ENCODE assay signal across 33 cellular contexts in the genomic region with DNA sequence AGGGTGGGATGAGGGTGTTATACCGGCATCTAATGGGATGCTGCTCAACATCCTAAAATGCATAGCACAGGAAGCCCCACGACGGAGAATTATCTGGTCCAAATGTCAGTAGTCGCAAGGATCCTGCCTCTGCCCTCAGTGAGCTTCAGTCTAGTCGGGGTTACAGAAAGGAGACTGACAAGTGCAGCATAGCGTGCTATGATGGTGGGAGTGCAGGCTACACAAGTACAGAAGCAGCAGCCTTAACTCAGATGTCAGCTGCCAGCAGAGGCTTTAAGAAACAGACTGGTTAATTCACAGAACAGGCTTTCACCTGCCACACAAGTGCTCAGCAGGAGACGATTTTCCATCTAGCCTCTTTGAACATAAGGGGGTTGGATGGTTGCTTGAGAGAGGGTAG. TPM values are rescaled to one million over a fixed set of nuclear protein-coding genes. Genes with fewer than 3 reads are reported as not detected.
"Had no signal": no experiment of that assay in that cellular context is flagged by ENCODE, and none has a peak within 500 bp of the region (broad histone marks: within the 10 kb centered on the region; RNA-seq: fewer than 3 reads in every experiment).

No MANE protein-coding gene starts in this region.

- H3K4me3 Mint-ChIP-seq: activated CD8-positive, alpha-beta T cell treated with anti-CD3 and anti-CD28 coated beads for 36 hours; activated T-cell treated with anti-CD3 and anti-CD28 coated beads, Interleukin-2, amount 50 U/mL, for 72 hours; activated T-helper 17 cell treated with anti-CD3 and anti-CD28 coated beads, Interleukin-2, amount 50 U/mL, for 72 hours had no signal

- H3K9me3 ChIP-seq: adrenal gland, body of pancreas had no signal

- H3K4me1 Mint-ChIP-seq: activated T-helper 17 cell treated with anti-CD3 and anti-CD28 coated beads, Interleukin-2, amount 50 U/mL, for 72 hours had no signal

- H3K4me1 ChIP-seq: adrenal gland had no signal

- DNase-seq: activated CD4-positive, alpha-beta T cell treated with anti-CD3 and anti-CD28 coated beads for 1 hour; activated CD4-positive, alpha-beta T cell treated with anti-CD3 and anti-CD28 coated beads for 48 hours; activated CD4-positive, CD25-positive, alpha-beta regulatory T cell; activated CD8-positive, alpha-beta T cell treated with anti-CD3 and anti-CD28 coated beads for 36 hours; activated effector memory CD4-positive, alpha-beta T cell treated with anti-CD3 and anti-CD28 coated beads, Interleukin-2, amount 50 U/mL, for 16 hours; activated naive CD4-positive, alpha-beta T cell; activated T-cell treated with anti-CD3 and anti-CD28 coated beads, Interleukin-2, amount 50 U/mL, for 1 hour; activated T-cell treated with anti-CD3 and anti-CD28 coated beads, Interleukin-2, amount 50 U/mL, for 72 hours; adrenal gland; body of pancreas; cerebellar nuclear complex; NCI-H1092 treated with DMSO at 0.1 percent for 48 hours; NCI-H1417; NCI-H146; NCI-H187; NCI-H2081; NCI-H2171; NCI-H510A; NCI-H526; NCI-H748 treated with DMSO at 0.1 percent for 48 hours; NK-92 treated with Interleukin-12 subunit alpha and Interleukin-12 subunit beta, amount 100 ng/mL, for 24 hours; PC-3; Right ventricle myocardium superior; SW 1271; T-helper 1 cell; T-helper 2 cell; T-helper 9 cell had no signal

- H3K9me3 Mint-ChIP-seq: activated CD8-positive, alpha-beta T cell treated with anti-CD3 and anti-CD28 coated beads for 36 hours; activated naive CD4-positive, alpha-beta T cell treated with anti-CD3 and anti-CD28 coated beads, Interleukin-2, amount 50 U/mL, for 72 hours; activated T-cell treated with anti-CD3 and anti-CD28 coated beads, Interleukin-2, amount 50 U/mL, for 72 hours; activated T-helper 17 cell treated with anti-CD3 and anti-CD28 coated beads, Interleukin-2, amount 50 U/mL, for 72 hours had no signal

- H3K27ac Mint-ChIP-seq: activated CD8-positive, alpha-beta T cell treated with anti-CD3 and anti-CD28 coated beads for 36 hours; activated naive CD4-positive, alpha-beta T cell treated with anti-CD3 and anti-CD28 coated beads, Interleukin-2, amount 50 U/mL, for 72 hours; activated T-cell treated with anti-CD3 and anti-CD28 coated beads, Interleukin-2, amount 50 U/mL, for 72 hours; activated T-helper 17 cell treated with anti-CD3 and anti-CD28 coated beads, Interleukin-2, amount 50 U/mL, for 72 hours had no signal

- H3K27me3 ChIP-seq: body of pancreas had no signal

- H3K36me3 ChIP-seq: adrenal gland had no signal

- H3K4me3 ChIP-seq: adrenal gland, body of pancreas, K562 had no signal

- H3K27ac ChIP-seq: adrenal gland, body of pancreas, VCaP had no signal

- FAIRE-seq: astrocyte, bronchial epithelial cell, K562 had no signal

RNA-seq across cellular contexts. Expression of a gene that starts 6.9 kb away (rescaled TPM):
- total RNA-seq: activated T-helper 17 cell treated with anti-CD3 and anti-CD28 coated beads, Interleukin-2, amount 50 U/mL, for 72 hours; PC-3 had no signal
- polyA plus RNA-seq: K562 had no signal
